8 cellular contexts compared by ENCODE assay signal in genomic region chr9:70258692-70259511, GRCh38. TPM values are rescaled to one million over a fixed set of nuclear protein-coding genes. Genes with fewer than 3 reads are reported as not detected.
DNase-seq lines count a peak whose midpoint lies in the region; ATAC-seq and TF ChIP-seq lines count a peak whose summit lies in the region.

SMC5 (plus strand) TSS chr9:70258978; CDS start chr9:70259079, 101 bp downstream.

- H3K36me3 Mint-ChIP-seq in naive B cell, result peaks cover 4 to 16% of the 10 kb centered on the region in 2 donors
- peaks cover 53% of the 10 kb centered on the region for H3K36me3 Mint-ChIP-seq in stimulated activated effector memory CD8-positive, alpha-beta T cell treated with anti-CD3 and anti-CD28 coated beads, Interleukin-12 subunit alpha, Interleukin-12 subunit beta, amount 100 ng/mL, for 72 hours

- peak; percentile 83 for ATAC-seq in naive B cell (ENCODE audit: low read depth in 2 of 2)
- peak; percentile 92 for ATAC-seq in stimulated activated effector memory CD8-positive, alpha-beta T cell treated with anti-CD3 and anti-CD28 coated beads, Interleukin-12 subunit alpha, Interleukin-12 subunit beta, amount 100 ng/mL, for 72 hours

- no peak for TF ChIP-seq CTCF in LNCaP clone FGC (IDR thresholded peaks at IDR 0.05; ENCODE audit: control insufficient read depth, extremely low read depth, insufficient read depth)

- peak within 1 kb of the TSS; percentile 91 to 98 (median 95) for H3K27ac Mint-ChIP-seq in naive B cell
- H3K27ac Mint-ChIP-seq in stimulated activated effector memory CD8-positive, alpha-beta T cell treated with anti-CD3 and anti-CD28 coated beads, Interleukin-12 subunit alpha, Interleukin-12 subunit beta, amount 100 ng/mL, for 72 hours, result peak within 1 kb of the TSS; percentile 92

- peak within 1 kb of the TSS; percentile 79 for H3K4me3 ChIP-seq in LNCaP clone FGC (ENCODE audit: low read depth, low read length)

- H3K9me3 Mint-ChIP-seq in naive B cell, result no peaks in the 10 kb centered on the region
- H3K9me3 Mint-ChIP-seq in stimulated activated effector memory CD8-positive, alpha-beta T cell treated with anti-CD3 and anti-CD28 coated beads, Interleukin-12 subunit alpha, Interleukin-12 subunit beta, amount 100 ng/mL, for 72 hours, result no peaks in the 10 kb centered on the region

- H3K4me1 Mint-ChIP-seq in naive B cell, result peaks cover 43 to 50% (median 45%) of the 10 kb centered on the region in 3 donors
- peaks cover 52% of the 10 kb centered on the region for H3K4me1 Mint-ChIP-seq in stimulated activated effector memory CD8-positive, alpha-beta T cell treated with anti-CD3 and anti-CD28 coated beads, Interleukin-12 subunit alpha, Interleukin-12 subunit beta, amount 100 ng/mL, for 72 hours

- H3K4me3 Mint-ChIP-seq in naive B cell, result peak within 1 kb of the TSS; percentile 87 to 96 (median 92)
- peak within 1 kb of the TSS; percentile 80 for H3K4me3 Mint-ChIP-seq in stimulated activated effector memory CD8-positive, alpha-beta T cell treated with anti-CD3 and anti-CD28 coated beads, Interleukin-12 subunit alpha, Interleukin-12 subunit beta, amount 100 ng/mL, for 72 hours

- DNase-seq in EH (ENCODE audit: low read depth), result peak; percentile 93
- peak; percentile 88 for DNase-seq in H4 (ENCODE audit: low spot score)
- peak; percentile 69 for DNase-seq in LNCaP clone FGC (ENCODE audit: low read depth)
- peak; percentile 89 for DNase-seq in RPMI8226
- peak; percentile 75 to 83 for DNase-seq in activated T-helper 1 cell treated with anti-CD3 and anti-CD28 coated beads, Interleukin-2, amount 50 U/mL, for 16 hours (ENCODE audit: low read depth in 1 of 2, low spot score in 1 of 2)
- peak; percentile 94 for DNase-seq in fibroblast of gingiva (ENCODE audit: low read depth)
- peak; percentile 93 for DNase-seq in naive B cell
- peak; percentile 87 to 92 for DNase-seq in stimulated activated effector memory CD8-positive, alpha-beta T cell treated with anti-CD3 and anti-CD28 coated beads, Interleukin-12 subunit alpha, Interleukin-12 subunit beta, amount 100 ng/mL, for 72 hours (ENCODE audit: low spot score in 2 of 2)

- H3K27me3 Mint-ChIP-seq in naive B cell, result no peaks in the 10 kb centered on the region

RNA-seq across cellular contexts. Expression of gene SMC5, which starts in this region (rescaled TPM):
- total RNA-seq in H4 (2014; rRNA removed; shearing (Covaris generic)), result 10.8 and 15.3 TPM in 2 replicates
- polyA plus RNA-seq in naive B cell (ENCODE audit: low read depth in 6 of 6), result 10 to 100 TPM in 5 of 6 donors, 1 to 10 TPM in 1; 7.4 to 22.8 (median 15.8) TPM

Comparison
In these comparisons a context has a peak if more than half of its experiments do, and no peak if none do; other contexts are left out.
1. Peak in every context shown above with its lines: DNase-seq, ATAC-seq and H3K4me3 ChIP-seq.